15 cellular contexts compared by ENCODE assay signal in genomic region chr7:120334475-120334874, GRCh38.
A peak's percentile ranks its signal among the peaks of the same experiment; 100 is the strongest.
DNase-seq lines count a peak whose midpoint lies in the region; ATAC-seq and TF ChIP-seq lines count a peak whose summit lies in the region.
"Had no signal": no experiment of that assay in that cellular context is flagged by ENCODE, and none has a peak within 500 bp of the region (broad histone marks: within the 10 kb centered on the region; RNA-seq: fewer than 3 reads in every experiment).

No MANE protein-coding gene starts in this region.

- no peak for TF ChIP-seq EP300 in SK-N-SH (IDR thresholded peaks at IDR 0.05; ENCODE audit: borderline replicate concordance in 1 of 2, low read depth in 1 of 2, low read length in 1 of 2)

- TF ChIP-seq CTCF in SK-N-SH (IDR thresholded peaks at IDR 0.05) = no peak

- no peak overlapping the region for H3K9ac ChIP-seq in SK-N-SH

- H3K4me1 ChIP-seq in SK-N-SH (ENCODE audit: control insufficient read depth in 1 of 2, insufficient read depth in 2 of 2, low read depth in 1 of 2, low read length in 1 of 2) = no peaks in the 10 kb centered on the region
- H3K4me1 ChIP-seq in CD8-positive, alpha-beta memory T cell (ENCODE audit: insufficient read depth, low read length) = no peaks in the 10 kb centered on the region

- H3K4me3 ChIP-seq in SK-N-SH (ENCODE audit: low read depth in 2 of 2, low read length in 1 of 2) = no peak overlapping the region
- no peak overlapping the region for H3K4me3 ChIP-seq in CD8-positive, alpha-beta memory T cell (ENCODE audit: low read length)

- H3K4me2 ChIP-seq in SK-N-SH = no peak overlapping the region

- H3K9me2 ChIP-seq in SK-N-SH = 0 out of 2 replicates have a peak, but pooled peaks cover 8% of the 10 kb centered on the region

- CTCF ChIA-PET in SK-N-SH (lab: Yijun Ruan, JAX) = no interaction called here
- CTCF ChIA-PET in CD8-positive, alpha-beta memory T cell (lab: Charles Lee) = no interaction called here

- H3K9me3 Mint-ChIP-seq in activated T-cell treated with anti-CD3 and anti-CD28 coated beads, Interleukin-2, amount 50 U/mL, for 24 hours = no peaks in the 10 kb centered on the region
- peaks cover 0 to 3% (median 2%) of the 10 kb centered on the region in 5 donors for H3K9me3 Mint-ChIP-seq in CD8-positive, alpha-beta memory T cell
- H3K9me3 Mint-ChIP-seq: brain; effector memory CD8-positive, alpha-beta T cell; stimulated activated naive B cell treated with anti-CD40 and anti-IgM and Interleukin-4, amounts not matched to agents 10 μg/mL and 1 μg/mL and 100 μg/mL, for 72 hours; T-helper 1 cell treated with Interleukin-12 subunit alpha and Interleukin-12 subunit beta and Interleukin-4 antibody, amounts not matched to agents 30 μg/mL and 1 μg/mL, for 36 hours had no signal

- no peak overlapping the region for H3K4me3 Mint-ChIP-seq in activated T-cell treated with anti-CD3 and anti-CD28 coated beads, Interleukin-2, amount 50 U/mL, for 24 hours
- no peak overlapping the region for H3K4me3 Mint-ChIP-seq in CD8-positive, alpha-beta memory T cell
- H3K4me3 Mint-ChIP-seq: brain; effector memory CD8-positive, alpha-beta T cell; stimulated activated naive B cell treated with anti-CD40 and anti-IgM and Interleukin-4, amounts not matched to agents 10 μg/mL and 1 μg/mL and 100 μg/mL, for 72 hours; T-helper 1 cell treated with Interleukin-12 subunit alpha and Interleukin-12 subunit beta and Interleukin-4 antibody, amounts not matched to agents 30 μg/mL and 1 μg/mL, for 36 hours had no signal

- ATAC-seq in GM18519 (IDR thresholded peaks at IDR 0.05; ENCODE audit: low FRiP score, unreplicated experiment) (peak; percentile 39), GM21367 (IDR thresholded peaks at IDR 0.05; ENCODE audit: unreplicated experiment) (peak; percentile 69), HG02884 (IDR thresholded peaks at IDR 0.05; ENCODE audit: unreplicated experiment) (peak; percentile 48), HG03442 (IDR thresholded peaks at IDR 0.05; ENCODE audit: unreplicated experiment) (peak; percentile 83)
- ATAC-seq: effector memory CD8-positive, alpha-beta T cell; stimulated activated naive B cell treated with anti-CD40 and anti-IgM and Interleukin-4, amounts not matched to agents 10 μg/mL and 1 μg/mL and 100 μg/mL, for 72 hours had no signal

- H4K20me1 ChIP-seq in SK-N-SH (ENCODE audit: insufficient read depth) = no peaks in the 10 kb centered on the region

- peaks cover 0 to 4% of the 10 kb centered on the region in 2 experiments for H3K36me3 ChIP-seq in SK-N-SH (replicated peaks in 1 of 2; ENCODE audit: control insufficient read depth in 1 of 2, insufficient read depth in 2 of 2, low read length in 1 of 2)
- no peaks in the 10 kb centered on the region for H3K36me3 ChIP-seq in CD8-positive, alpha-beta memory T cell (ENCODE audit: insufficient read depth, low read length)

- H3K27ac Mint-ChIP-seq in activated T-cell treated with anti-CD3 and anti-CD28 coated beads, Interleukin-2, amount 50 U/mL, for 24 hours = no peak overlapping the region
- H3K27ac Mint-ChIP-seq in CD8-positive, alpha-beta memory T cell = no peak overlapping the region
- H3K27ac Mint-ChIP-seq: brain; effector memory CD8-positive, alpha-beta T cell; stimulated activated naive B cell treated with anti-CD40 and anti-IgM and Interleukin-4, amounts not matched to agents 10 μg/mL and 1 μg/mL and 100 μg/mL, for 72 hours; T-helper 1 cell treated with Interleukin-12 subunit alpha and Interleukin-12 subunit beta and Interleukin-4 antibody, amounts not matched to agents 30 μg/mL and 1 μg/mL, for 36 hours had no signal

- no peaks in the 10 kb centered on the region for H3K9me3 ChIP-seq in SK-N-SH
- H3K9me3 ChIP-seq in CD8-positive, alpha-beta memory T cell (ENCODE audit: low read length) = no peaks in the 10 kb centered on the region

- DNase-seq in SK-N-SH (no peak), A172 (ENCODE audit: low spot score) (no peak)
- DNase-seq in activated T-cell treated with anti-CD3 and anti-CD28 coated beads, Interleukin-2, amount 50 U/mL, for 24 hours = no peak
- no peak for DNase-seq in CD8-positive, alpha-beta memory T cell
- DNase-seq: activated CD4-positive, alpha-beta T cell treated with anti-CD3 and anti-CD28 coated beads for 48 hours; activated gamma-delta T cell; effector memory CD8-positive, alpha-beta T cell; foreskin melanocyte; stimulated activated naive B cell treated with anti-CD40 and anti-IgM and Interleukin-4, amounts not matched to agents 10 μg/mL and 1 μg/mL and 100 μg/mL, for 72 hours had no signal

- H3K27me3 ChIP-seq in SK-N-SH (ENCODE audit: insufficient read depth) = no peaks in the 10 kb centered on the region
- no peaks in the 10 kb centered on the region for H3K27me3 ChIP-seq in CD8-positive, alpha-beta memory T cell (ENCODE audit: insufficient read depth, low read length, poor library complexity, severe bottlenecking)

- no peaks in the 10 kb centered on the region for H3K27me3 Mint-ChIP-seq in activated T-cell treated with anti-CD3 and anti-CD28 coated beads, Interleukin-2, amount 50 U/mL, for 24 hours
- no peaks in the 10 kb centered on the region for H3K27me3 Mint-ChIP-seq in CD8-positive, alpha-beta memory T cell
- H3K27me3 Mint-ChIP-seq: brain; effector memory CD8-positive, alpha-beta T cell; stimulated activated naive B cell treated with anti-CD40 and anti-IgM and Interleukin-4, amounts not matched to agents 10 μg/mL and 1 μg/mL and 100 μg/mL, for 72 hours had no signal

- H3K79me2 ChIP-seq in SK-N-SH (ENCODE audit: insufficient read depth) = no peaks in the 10 kb centered on the region

- no peak for TF ChIP-seq RAD21 in SK-N-SH (IDR thresholded peaks at IDR 0.05; ENCODE audit: low read length)

- H2AFZ ChIP-seq in SK-N-SH (ENCODE audit: low read depth) = no peak overlapping the region

- H3K4me1 Mint-ChIP-seq in activated T-cell treated with anti-CD3 and anti-CD28 coated beads, Interleukin-2, amount 50 U/mL, for 24 hours (ENCODE audit: low read depth) = no peaks in the 10 kb centered on the region
- H3K4me1 Mint-ChIP-seq in CD8-positive, alpha-beta memory T cell = no peaks in the 10 kb centered on the region
- H3K4me1 Mint-ChIP-seq: brain; stimulated activated naive B cell treated with anti-CD40 and anti-IgM and Interleukin-4, amounts not matched to agents 10 μg/mL and 1 μg/mL and 100 μg/mL, for 72 hours had no signal

- H3F3A ChIP-seq in SK-N-SH (replicated peaks; ENCODE audit: insufficient read depth) = no peaks in the 10 kb centered on the region

- 3% methylated on average over 1 of the region's 1 CpG for WGBS in SK-N-SH (ENCODE audit: low lambda C conversion rate)

- POLR2A ChIA-PET in SK-N-SH (lab: Yijun Ruan, JAX) = no interaction called here
- POLR2A ChIA-PET in CD8-positive, alpha-beta memory T cell (lab: Charles Lee) = no interaction called here

- no peak overlapping the region for H3K27ac ChIP-seq in SK-N-SH (ENCODE audit: low read depth in 2 of 2, low read length in 1 of 2)
- H3K27ac ChIP-seq in CD8-positive, alpha-beta memory T cell (ENCODE audit: low read depth, low read length) = no peak overlapping the region

- no peaks in the 10 kb centered on the region for H3K36me3 Mint-ChIP-seq in activated T-cell treated with anti-CD3 and anti-CD28 coated beads, Interleukin-2, amount 50 U/mL, for 24 hours (ENCODE audit: low read depth)
- no peaks in the 10 kb centered on the region for H3K36me3 Mint-ChIP-seq in CD8-positive, alpha-beta memory T cell
- H3K36me3 Mint-ChIP-seq: brain; stimulated activated naive B cell treated with anti-CD40 and anti-IgM and Interleukin-4, amounts not matched to agents 10 μg/mL and 1 μg/mL and 100 μg/mL, for 72 hours had no signal

TF ChIP-seq in SK-N-SH, 30 proteins besides CTCF, POLR2A, EP300 and RAD21:
- no peak for TF ChIP-seq CHD2 (IDR thresholded peaks at IDR 0.05; ENCODE audit: low read length, partially characterized antibody)
- TF ChIP-seq RCOR1 (IDR thresholded peaks at IDR 0.05; ENCODE audit: low read length) = no peak
